In genomic region chr3:126858401-126858800, GRCh38 we compare ENCODE assay signal across 17 cellular contexts.
"Had no signal": no experiment of that assay in that cellular context is flagged by ENCODE, and none has a peak within 500 bp of the region (broad histone marks: within the 10 kb centered on the region; RNA-seq: fewer than 3 reads in every experiment).

No MANE protein-coding gene starts in this region.

- H3K4me3 ChIP-seq: body of pancreas, esophagus muscularis mucosa, ovary, testis had no signal

- H3K9me3 Mint-ChIP-seq: activated CD8-positive, alpha-beta T cell treated with anti-CD3 and anti-CD28 coated beads for 36 hours; activated naive CD4-positive, alpha-beta T cell treated with anti-CD3 and anti-CD28 coated beads, Interleukin-2, amount 10 ng/mL, durations not matched to agents 7 days and 5 days; activated T-helper 17 cell treated with anti-CD3 and anti-CD28 coated beads, Interleukin-2, amount 50 U/mL, for 72 hours; neural crest cell; stimulated activated naive CD8-positive, alpha-beta T cell treated with anti-CD3 and anti-CD28 coated beads, Interleukin-15, Interleukin-2, amounts not matched to agents 100 ng/mL and 50 ng/mL, for 24 hours had no signal

- H3K4me1 Mint-ChIP-seq: activated naive CD4-positive, alpha-beta T cell treated with anti-CD3 and anti-CD28 coated beads, Interleukin-2, amount 10 ng/mL, durations not matched to agents 7 days and 5 days; activated T-helper 17 cell treated with anti-CD3 and anti-CD28 coated beads, Interleukin-2, amount 50 U/mL, for 72 hours; neural crest cell had no signal

- H3K36me3 Mint-ChIP-seq: activated naive CD4-positive, alpha-beta T cell treated with anti-CD3 and anti-CD28 coated beads, Interleukin-2, amount 10 ng/mL, durations not matched to agents 7 days and 5 days had no signal

- ATAC-seq: activated CD8-positive, alpha-beta T cell treated with anti-CD3 and anti-CD28 coated beads for 36 hours; body of pancreas; left lobe of liver had no signal

- H3K4me1 ChIP-seq: body of pancreas, esophagus muscularis mucosa, testis had no signal

- H3K36me3 ChIP-seq: esophagus muscularis mucosa, ovary, WERI-Rb-1 had no signal

- H3K27ac Mint-ChIP-seq: activated CD8-positive, alpha-beta T cell treated with anti-CD3 and anti-CD28 coated beads for 36 hours; activated T-helper 17 cell treated with anti-CD3 and anti-CD28 coated beads, Interleukin-2, amount 50 U/mL, for 72 hours; stimulated activated naive CD8-positive, alpha-beta T cell treated with anti-CD3 and anti-CD28 coated beads, Interleukin-15, Interleukin-2, amounts not matched to agents 100 ng/mL and 50 ng/mL, for 24 hours had no signal

- H3K9me3 ChIP-seq: body of pancreas, esophagus muscularis mucosa, ovary, testis had no signal

- H3K27me3 ChIP-seq: body of pancreas, esophagus muscularis mucosa, ovary, testis had no signal

- H3K27me3 Mint-ChIP-seq: activated CD8-positive, alpha-beta T cell treated with anti-CD3 and anti-CD28 coated beads for 36 hours; activated naive CD4-positive, alpha-beta T cell treated with anti-CD3 and anti-CD28 coated beads, Interleukin-2, amount 10 ng/mL, durations not matched to agents 7 days and 5 days; activated T-helper 17 cell treated with anti-CD3 and anti-CD28 coated beads, Interleukin-2, amount 50 U/mL, for 72 hours; stimulated activated naive CD8-positive, alpha-beta T cell treated with anti-CD3 and anti-CD28 coated beads, Interleukin-15, Interleukin-2, amounts not matched to agents 100 ng/mL and 50 ng/mL, for 24 hours had no signal

- DNase-seq: activated CD4-positive, alpha-beta T cell treated with anti-CD3 and anti-CD28 coated beads for 4 hours; activated CD8-positive, alpha-beta T cell treated with anti-CD3 and anti-CD28 coated beads for 36 hours; activated naive CD4-positive, alpha-beta T cell treated with anti-CD3 and anti-CD28 coated beads, Interleukin-2, amount 10 ng/mL, durations not matched to agents 7 days and 5 days; body of pancreas; central memory CD4-positive, alpha-beta T cell; glutamatergic neuron; ovary; stimulated activated CD4-positive, alpha-beta T cell treated with anti-CD3 and anti-CD28 coated beads, Interleukin-15, amount 100 ng/mL, for 24 hours; stimulated activated CD4-positive, alpha-beta T cell treated with anti-CD3 and anti-CD28 coated beads, Interleukin-4, amount 100 ng/mL, for 24 hours; T-helper 1 cell; testis; WERI-Rb-1 had no signal

- H3K27ac ChIP-seq: body of pancreas, esophagus muscularis mucosa, ovary, testis, WERI-Rb-1 had no signal

- H3K4me3 Mint-ChIP-seq: activated CD8-positive, alpha-beta T cell treated with anti-CD3 and anti-CD28 coated beads for 36 hours; activated naive CD4-positive, alpha-beta T cell treated with anti-CD3 and anti-CD28 coated beads, Interleukin-2, amount 10 ng/mL, durations not matched to agents 7 days and 5 days; activated T-helper 17 cell treated with anti-CD3 and anti-CD28 coated beads, Interleukin-2, amount 50 U/mL, for 72 hours; neural crest cell; stimulated activated naive CD8-positive, alpha-beta T cell treated with anti-CD3 and anti-CD28 coated beads, Interleukin-15, Interleukin-2, amounts not matched to agents 100 ng/mL and 50 ng/mL, for 24 hours had no signal
